ENCODE assay signal across 8 cellular contexts in genomic region chr3:185824467-185825378, GRCh38. TPM values are rescaled to one million over a fixed set of nuclear protein-coding genes. Genes with fewer than 3 reads are reported as not detected.
A peak's percentile ranks its signal among the peaks of the same experiment; 100 is the strongest.
DNase-seq lines count a peak whose midpoint lies in the region; ATAC-seq and TF ChIP-seq lines count a peak whose summit lies in the region.

TSS of gene IGF2BP2 (minus strand) at chr3:185825042. CDS start at chr3:185824960, 82 bp downstream.

- H3K4me1 ChIP-seq in gastroesophageal sphincter (peaks cover 0 to 37% (median 15%) of the 10 kb centered on the region in 3 donors), urinary bladder (ENCODE audit: insufficient read depth) (no peaks in the 10 kb centered on the region)

- ATAC-seq in HG03066 (IDR thresholded peaks at IDR 0.05; ENCODE audit: low read depth, unreplicated experiment): peak; percentile 64
- peak; percentile 82 for ATAC-seq in gastroesophageal sphincter

- peak; percentile 22 to 50 for TF ChIP-seq POLR2A in gastroesophageal sphincter (IDR thresholded peaks at IDR 0.05)

- no peaks in the 10 kb centered on the region for H3K9me3 ChIP-seq in gastroesophageal sphincter

- TF ChIP-seq EP300 in gastroesophageal sphincter (IDR thresholded peaks at IDR 0.05): no peak

- peaks cover 93% of the 10 kb centered on the region for H3K27me3 ChIP-seq in gastroesophageal sphincter

- H3K4me3 ChIP-seq in gastroesophageal sphincter (peak within 1 kb of the TSS; percentile 40 to 68), urinary bladder (ENCODE audit: low read depth, low read length) (peak within 1 kb of the TSS; percentile 86)

- peak; percentile 42 to 72 for DNase-seq in NCI-H524 (lab: John Stamatoyannopoulos, UW)
- DNase-seq in NCI-H524 treated with DMSO at 0.1 percent for 48 hours (lab: John Stamatoyannopoulos, UW): no peak
- DNase-seq in activated naive CD4-positive, alpha-beta T cell treated with Interleukin-2 at 50 U/mL for 16 hours: peak; percentile 55
- DNase-seq in occipital lobe (lab: John Stamatoyannopoulos, UW): no peak

- 0 to 6% methylated on average over 11 to 32 of the region's 113 CpGs for WGBS in gastroesophageal sphincter (ENCODE audit: low coverage in 1 of 2), 2 donors
- under 1% methylated on average over 107 of the region's 113 CpGs for WGBS in urinary bladder

- H3K36me3 ChIP-seq in gastroesophageal sphincter (no peaks in the 10 kb centered on the region), urinary bladder (ENCODE audit: insufficient read depth) (no peaks in the 10 kb centered on the region)

- H3K27ac ChIP-seq in gastroesophageal sphincter (peak within 1 kb of the TSS in 3 of 4 donors; percentile 71 to 83 (median 76)), urinary bladder (ENCODE audit: low read depth) (peak within 1 kb of the TSS; percentile 13)

- peak in 2 of 4 experiments; percentile 21 for TF ChIP-seq CTCF in gastroesophageal sphincter (IDR thresholded peaks at IDR 0.05)

TF ChIP-seq in PFSK-1, 5 proteins besides CTCF, POLR2A, EP300 and RAD21:
- peak; percentile 32 for TF ChIP-seq FOXP2 (optimal IDR thresholded peaks at IDR 0.05; ENCODE audit: borderline replicate concordance, extremely low read depth, extremely low read length, insufficient read depth)
- TF ChIP-seq SIN3A (IDR thresholded peaks at IDR 0.05; ENCODE audit: borderline replicate concordance, insufficient read depth, low read length): no peak; the same call in 1 of the 2 replicates

RNA-seq across cellular contexts. Expression of gene IGF2BP2, which starts in this region (rescaled TPM):
- polyA plus RNA-seq in PFSK-1 (2012; ENCODE audit: insufficient read length, low read depth): 52.0 TPM
- total RNA-seq in gastroesophageal sphincter (10 to 100 TPM in 2 of 4 donors, 1 to 10 TPM in 2; 3.9 to 13.5 (median 8.1) TPM), occipital lobe (27.0 TPM), urinary bladder (42.7 TPM)
- polyA plus RNA-seq in urinary bladder: 6.8 TPM

Comparison
In these comparisons a context has a peak if more than half of its experiments do, and no peak if none do; other contexts are left out.
1. DNase-seq: peak in NCI-H524 (2 of 2) and activated naive CD4-positive, alpha-beta T cell treated with Interleukin-2 at 50 U/mL for 16 hours (single experiment); none in NCI-H524 treated with DMSO at 0.1 percent for 48 hours (single experiment) and occipital lobe (single experiment).